In the genomic region with DNA sequence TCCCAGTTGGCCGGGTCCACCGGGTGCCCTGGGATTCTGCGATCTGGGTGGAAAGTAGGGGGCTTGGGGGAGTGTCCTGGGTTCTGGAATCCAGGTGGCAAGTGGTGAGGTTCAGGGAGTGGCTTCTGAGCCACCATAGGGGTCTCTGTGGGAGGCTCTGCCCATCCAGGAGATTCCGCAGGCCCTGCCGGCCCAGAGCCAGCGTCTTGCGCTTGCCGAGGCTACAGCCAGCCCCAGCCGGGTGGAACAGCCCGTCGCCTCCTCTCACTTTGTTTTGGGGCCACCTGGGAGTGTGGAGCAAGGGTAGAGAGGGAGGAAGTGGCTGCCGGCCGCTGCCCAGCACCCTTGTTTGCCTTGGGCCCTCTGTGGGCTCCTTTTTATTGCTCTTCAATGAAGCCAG, we compare ENCODE assay signal across 16 cellular contexts.
DNase-seq lines count a peak whose midpoint lies in the region; ATAC-seq, FAIRE-seq and TF ChIP-seq lines count a peak whose summit lies in the region.
"Had no signal": no experiment of that assay in that cellular context is flagged by ENCODE, and none has a peak within 500 bp of the region (broad histone marks: within the 10 kb centered on the region; RNA-seq: fewer than 3 reads in every experiment).

No MANE protein-coding gene starts in this region.

- TF ChIP-seq POLR2A in right lobe of liver (IDR thresholded peaks at IDR 0.05) (no peak), sigmoid colon (IDR thresholded peaks at IDR 0.05) (no peak), suprapubic skin (IDR thresholded peaks at IDR 0.05) (no peak)

- ATAC-seq in Right ventricle myocardium inferior = peak; percentile 27
- no peak for ATAC-seq in right lobe of liver

- 71% methylated on average over 2 of the region's 13 CpGs for WGBS in right lobe of liver (ENCODE audit: insufficient coverage, low coverage, low lambda C conversion rate, missing lambda C conversion rate)
- 75 to 84% methylated on average over 13 of the region's 13 CpGs for WGBS in sigmoid colon, 2 donors
- 86% methylated on average over 5 of the region's 13 CpGs for WGBS in suprapubic skin

- FAIRE-seq in frontal cortex (lab: Jason Lieb, UNC) = no peak
- FAIRE-seq: bronchial epithelial cell had no signal

- H3K4me3 ChIP-seq in right lobe of liver = no peak overlapping the region
- no peak overlapping the region for H3K4me3 ChIP-seq in sigmoid colon
- no peak overlapping the region for H3K4me3 ChIP-seq in suprapubic skin

- H3K27me3 ChIP-seq in right lobe of liver = no peaks in the 10 kb centered on the region
- no peaks in the 10 kb centered on the region for H3K27me3 ChIP-seq in sigmoid colon
- H3K27me3 ChIP-seq in suprapubic skin = no peaks in the 10 kb centered on the region

- intact Hi-C loops in Right ventricle myocardium inferior (cut with DNase I) = loop anchor here (5.0 kb wide), 1 partner anchor 47 kb away; no protein-coding TSS in a partner anchor
- intact Hi-C loops in cardiac septum (cut with DNase I) = loop anchor here (5.0 kb wide), 1 partner anchor 37 kb away; no protein-coding TSS in a partner anchor
- intact Hi-C loops in right lobe of liver (cut with DNase I) = no loop called here
- intact Hi-C loops in sigmoid colon (cut with DNase I) = no loop called here

- no peak for TF ChIP-seq CTCF in right lobe of liver (IDR thresholded peaks at IDR 0.05)
- TF ChIP-seq CTCF in sigmoid colon (IDR thresholded peaks at IDR 0.05) = no peak
- TF ChIP-seq CTCF in suprapubic skin (IDR thresholded peaks at IDR 0.05) = no peak

- H3K36me3 ChIP-seq in right lobe of liver = peaks cover 0 to 20% (median 11%) of the 10 kb centered on the region in 4 donors
- peaks cover 10 to 24% (median 13%) of the 10 kb centered on the region in 4 donors for H3K36me3 ChIP-seq in sigmoid colon
- peaks cover 28% of the 10 kb centered on the region for H3K36me3 ChIP-seq in suprapubic skin

- DNase-seq in Right ventricle myocardium inferior (ENCODE audit: missing footprints) = no peak
- no peak for DNase-seq in cardiac septum (ENCODE audit: low spot score)
- peak in 1 of 3 donors; percentile 45 for DNase-seq in right lobe of liver
- DNase-seq in sigmoid colon = no peak
- DNase-seq in frontal cortex (ENCODE audit: low spot score in 2 of 2) = no peak
- no peak for DNase-seq in suprapubic skin (ENCODE audit: low spot score in 2 of 2)
- no peak for DNase-seq in dedifferentiated amniotic fluid mesenchymal stem cell (ENCODE audit: extremely low spot score)
- DNase-seq in HT-29 (ENCODE audit: low spot score) = no peak
- DNase-seq: 8988T; activated CD4-positive, CD25-positive, alpha-beta regulatory T cell; activated naive CD4-positive, alpha-beta T cell treated with anti-CD3 and anti-CD28 coated beads for 36 hours; DMS79; naive B cell; NCI-H82; retina had no signal

- peak overlapping the region; percentile 36 to 64 (median 57) for H3K27ac ChIP-seq in right lobe of liver
- peak overlapping the region; percentile 83 to 93 (median 88) for H3K27ac ChIP-seq in sigmoid colon
- no peak overlapping the region for H3K27ac ChIP-seq in suprapubic skin

- no peak for TF ChIP-seq EP300 in sigmoid colon (IDR thresholded peaks at IDR 0.05)
- TF ChIP-seq EP300 in suprapubic skin (IDR thresholded peaks at IDR 0.05) = no peak

- no peaks in the 10 kb centered on the region for H3K9me3 ChIP-seq in right lobe of liver
- no peaks in the 10 kb centered on the region for H3K9me3 ChIP-seq in sigmoid colon
- no peaks in the 10 kb centered on the region for H3K9me3 ChIP-seq in suprapubic skin

- H3K4me1 ChIP-seq in right lobe of liver (peaks cover 0 to 29% (median 16%) of the 10 kb centered on the region in 4 donors), sigmoid colon (peaks cover 0 to 60% (median 52%) of the 10 kb centered on the region in 4 donors), suprapubic skin (peaks cover 15% of the 10 kb centered on the region)

Comparison
In these comparisons a context has a peak if more than half of its experiments do, and no peak if none do; other contexts are left out.
1. intact Hi-C loops: an anchor here in Right ventricle myocardium inferior (5.0 kb wide) and cardiac septum (5.0 kb wide); none called in right lobe of liver and sigmoid colon.